8 cellular contexts compared by ENCODE assay signal in the genomic region with DNA sequence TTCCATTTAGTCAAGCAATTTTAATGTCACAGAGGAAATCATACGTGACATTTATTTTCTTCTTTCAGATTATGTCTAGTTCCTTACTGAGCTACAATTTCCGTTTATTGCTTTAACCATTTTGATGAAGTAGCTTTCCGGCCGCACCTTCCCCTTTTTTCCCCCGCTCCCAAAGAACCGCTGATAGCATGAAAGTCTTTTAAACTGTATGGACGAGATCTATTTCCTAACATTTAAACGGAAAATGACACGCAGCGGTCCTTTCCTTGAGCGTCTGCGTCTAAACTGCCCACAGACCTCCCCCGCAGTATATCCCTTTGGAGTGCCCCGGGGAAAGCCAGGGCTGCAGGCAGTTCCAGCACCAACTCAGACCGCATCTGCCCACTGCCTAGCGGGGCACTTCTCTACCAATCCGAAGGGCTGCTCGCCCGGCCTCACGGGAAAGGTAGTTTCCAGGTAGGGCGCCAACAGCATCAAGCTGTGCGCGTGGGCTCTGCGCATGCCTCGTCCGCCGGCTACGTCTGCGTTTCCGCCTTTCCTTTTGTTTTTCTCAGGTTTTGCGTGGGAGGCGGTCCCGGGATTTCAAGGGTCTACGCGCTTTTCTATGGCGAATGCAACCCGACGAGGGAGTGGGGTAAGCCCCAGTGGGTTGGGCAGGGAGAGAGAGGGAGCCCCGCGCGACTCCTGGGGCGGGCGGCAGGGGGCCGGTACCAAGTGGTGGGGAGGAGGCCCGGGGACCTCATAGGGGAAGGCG. TPM values are rescaled to one million over a fixed set of nuclear protein-coding genes. Genes with fewer than 3 reads are reported as not detected.
A peak's percentile ranks its signal among the peaks of the same experiment; 100 is the strongest.
DNase-seq lines count a peak whose midpoint lies in the region; FAIRE-seq and TF ChIP-seq lines count a peak whose summit lies in the region.

Gene ZNF33A (plus strand): TSS at position 526 of the 754 bp plus-strand sequence. CDS start 1,667 bp downstream, outside the sequence.

- intact Hi-C loops in stomach (cut with DNase I; ENCODE audit: low total_unique reads) = no loop called here

- H3K4me3 ChIP-seq in MM.1S (ENCODE audit: low read length) (peak within 1 kb of the TSS; percentile 90), foreskin fibroblast (ENCODE audit: low read depth in 1 of 2, low read length in 2 of 2) (peak within 1 kb of the TSS; percentile 62 to 94), stomach (peak within 1 kb of the TSS; percentile 65 to 81 (median 72))

- H3K9me3 ChIP-seq in MM.1S (replicated peaks; ENCODE audit: insufficient read depth, low read length) = no peaks in the 10 kb centered on the region
- H3K9me3 ChIP-seq in stomach = no peaks in the 10 kb centered on the region

- peak in 1 of 4 donors; percentile 52 for TF ChIP-seq POLR2A in stomach (IDR thresholded peaks at IDR 0.05)

- H3K79me2 ChIP-seq in MM.1S (ENCODE audit: low read length) = peaks cover 38% of the 10 kb centered on the region

- peaks cover 8% of the 10 kb centered on the region for H3K36me3 Mint-ChIP-seq in neural crest cell (ENCODE audit: low read depth)

- H3F3A ChIP-seq in MM.1S (ENCODE audit: insufficient read depth, low read length) = peaks cover 11% of the 10 kb centered on the region; the same call in 1 of the 2 replicates

- no peaks in the 10 kb centered on the region for H3K9me2 ChIP-seq in MM.1S (replicated peaks; ENCODE audit: insufficient read depth, low read length)

- H3K4me1 Mint-ChIP-seq in neural crest cell = peaks cover 32% of the 10 kb centered on the region

- peak; percentile 91 for FAIRE-seq in G401.6 (lab: Jason Lieb, UNC)

- no peak for TF ChIP-seq EP300 in stomach (IDR thresholded peaks at IDR 0.05)

- H2AFZ ChIP-seq in MM.1S (ENCODE audit: low read length) = peak within 1 kb of the TSS; percentile 82

- no peaks in the 10 kb centered on the region for H4K20me1 ChIP-seq in MM.1S (ENCODE audit: insufficient read depth, low read length)

- WGBS in stomach, 5 donors = 0 to 1% (median 0%) methylated on average over 37 to 46 of the region's 46 CpGs

- H3K27me3 Mint-ChIP-seq in neural crest cell (ENCODE audit: low read depth) = peaks cover 23% of the 10 kb centered on the region

- H3K27ac Mint-ChIP-seq in neural crest cell (ENCODE audit: unreplicated experiment) = peak within 1 kb of the TSS; percentile 98

- H3K9ac ChIP-seq in MM.1S (ENCODE audit: low read length) = peak within 1 kb of the TSS; percentile 97

- H3K27me3 ChIP-seq in MM.1S (replicated peaks; ENCODE audit: insufficient read depth, low read length) (no peaks in the 10 kb centered on the region), stomach (no peaks in the 10 kb centered on the region)

- H3K27ac ChIP-seq in MM.1S (ENCODE audit: low read length) (peak within 1 kb of the TSS; percentile 98), stomach (peak within 1 kb of the TSS; percentile 96 to 99 (median 99))

- peak within 1 kb of the TSS; percentile 87 for H3K4me3 Mint-ChIP-seq in neural crest cell

- H3K4me1 ChIP-seq in MM.1S (ENCODE audit: low read length) (peaks cover 3% of the 10 kb centered on the region; the same call in 1 of the 2 replicates), stomach (peaks cover 9 to 35% (median 23%) of the 10 kb centered on the region in 4 donors)

- no peaks in the 10 kb centered on the region for H3K9me3 Mint-ChIP-seq in neural crest cell

- peaks cover 4% of the 10 kb centered on the region; the same call in 1 of the 2 replicates for H3K36me3 ChIP-seq in MM.1S (replicated peaks; ENCODE audit: insufficient read depth, low read length)
- H3K36me3 ChIP-seq in stomach = peaks cover 0 to 30% (median 28%) of the 10 kb centered on the region in 4 donors

- DNase-seq in HCEC 1CT (peak; percentile 84), MM.1S (peak; percentile 96), SIG-M5 treated with dmso at 0.1 percent for 504 hours (lab: John Stamatoyannopoulos, UW; ENCODE audit: unreplicated experiment) (peak; percentile 88), activated gamma-delta T cell treated with Interleukin-2 at 50 U/mL for 16 hours (peak; percentile 89), foreskin fibroblast (peak; percentile 91 to 96), neural crest cell (ENCODE audit: low read depth, low spot score) (no peak), stomach (peak; percentile 95)

- TF ChIP-seq CTCF in MM.1S (IDR thresholded peaks at IDR 0.05; ENCODE audit: low read length) = 0 out of 2 replicates have a peak, but pooled peaks have one; percentile 5
- no peak for TF ChIP-seq CTCF in foreskin fibroblast (IDR thresholded peaks at IDR 0.05; ENCODE audit: low read depth, low read length)
- peak; percentile 31 for TF ChIP-seq CTCF in neural crest cell (conservative IDR thresholded peaks at IDR 0.05)
- TF ChIP-seq CTCF in stomach (IDR thresholded peaks at IDR 0.05) = no peak

- peak within 1 kb of the TSS; percentile 86 for H3K4me2 ChIP-seq in MM.1S (ENCODE audit: low read depth, low read length)

RNA-seq across cellular contexts. Expression of gene ZNF33A, which starts in this region (rescaled TPM):
- total RNA-seq in neural crest cell = 27.8 and 28.6 TPM in 2 replicates
- 10 to 100 TPM in 4 of 5 donors, 1 to 10 TPM in 1; 7.6 to 72.9 (median 55.8) TPM for total RNA-seq in stomach
- 10 to 100 TPM in 1 of 3 donors, 1 to 10 TPM in 2; 9.2 to 13.3 (median 9.9) TPM for polyA plus RNA-seq in stomach

Comparison
In these comparisons a context has a peak if more than half of its experiments do, and no peak if none do; other contexts are left out.
1. CTCF ChIP-seq: peak in MM.1S (single experiment) and neural crest cell (single experiment); none in foreskin fibroblast (single experiment) and stomach (0 of 7).
2. Peak in every context shown above with its lines, with median percentiles within 50 percentile points of each other: H3K4me3 ChIP-seq.